Comparison of ENCODE assay signal across 12 cellular contexts in the genomic region with DNA sequence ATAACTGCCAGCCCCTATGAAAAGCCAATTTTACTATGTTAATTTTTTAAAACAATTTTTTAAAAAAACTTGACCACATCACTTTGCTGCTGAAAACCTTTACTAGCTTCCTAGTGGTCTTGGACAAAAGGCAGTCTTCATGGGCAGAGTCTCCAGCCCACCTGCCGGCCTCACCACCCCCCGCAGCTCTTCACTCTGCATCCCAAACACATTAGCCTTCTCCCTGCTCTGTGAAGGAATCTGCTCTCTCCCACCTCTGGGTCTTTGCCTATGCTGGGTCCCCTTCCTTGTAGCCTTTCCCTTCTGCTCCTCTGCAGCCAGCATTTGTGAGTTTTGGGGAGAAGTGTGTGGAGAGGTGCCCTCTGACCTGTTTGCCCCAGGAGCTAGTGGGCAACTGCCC.
DNase-seq lines count a peak whose midpoint lies in the region; ATAC-seq and TF ChIP-seq lines count a peak whose summit lies in the region.
"Had no signal": no experiment of that assay in that cellular context is flagged by ENCODE, and none has a peak within 500 bp of the region (broad histone marks: within the 10 kb centered on the region; RNA-seq: fewer than 3 reads in every experiment).

No MANE protein-coding gene starts in this region.

- DNase-seq in SK-N-SH = peak; percentile 11
- peak; percentile 22 for DNase-seq in WTC11 (ENCODE audit: low spot score)
- DNase-seq in left lobe of liver (ENCODE audit: low spot score) = peak; percentile 15
- DNase-seq in upper lobe of right lung = peak; percentile 9
- DNase-seq in Calu3 = no peak
- no peak for DNase-seq in GOT3 (lab: John Stamatoyannopoulos, UW)
- DNase-seq in activated CD4-positive, alpha-beta T cell treated with anti-CD3 and anti-CD28 coated beads, Interleukin-2, amount 50 U/mL, for 48 hours = no peak
- DNase-seq: CD4-positive, CD25-positive, alpha-beta regulatory T cell; DMS79 treated with DMSO at 0.1 percent for 48 hours; NCI-H1417 had no signal

- no peaks in the 10 kb centered on the region for H3K36me3 ChIP-seq in SK-N-SH (replicated peaks in 1 of 2; ENCODE audit: control insufficient read depth in 1 of 2, insufficient read depth in 2 of 2, low read length in 1 of 2)
- H3K36me3 ChIP-seq in upper lobe of right lung = no peaks in the 10 kb centered on the region
- H3K36me3 ChIP-seq: SJSA1 had no signal

- H3K9me3 ChIP-seq in SK-N-SH = no peaks in the 10 kb centered on the region
- H3K9me3 ChIP-seq in upper lobe of right lung = no peaks in the 10 kb centered on the region
- H3K9me3 ChIP-seq: SJSA1 had no signal

- no peaks in the 10 kb centered on the region for H3K9me2 ChIP-seq in SK-N-SH

- H3K9ac ChIP-seq in SK-N-SH = no peak overlapping the region

- no peak overlapping the region for H3K27ac ChIP-seq in SK-N-SH (ENCODE audit: low read depth in 2 of 2, low read length in 1 of 2)
- H3K27ac ChIP-seq in upper lobe of right lung = no peak overlapping the region
- H3K27ac ChIP-seq: SJSA1 had no signal

- 72% methylated on average over 2 of the region's 2 CpGs for WGBS in SK-N-SH (ENCODE audit: low lambda C conversion rate)

- no peak overlapping the region for H3K4me3 ChIP-seq in SK-N-SH (ENCODE audit: low read depth in 2 of 2, low read length in 1 of 2)
- no peak overlapping the region for H3K4me3 ChIP-seq in upper lobe of right lung
- H3K4me3 ChIP-seq: SJSA1 had no signal

- intact Hi-C loops in upper lobe of right lung (cut with DNase I) (no loop called here), Calu3 (cut with micrococcal nuclease; ENCODE audit: unreplicated experiment) (no loop called here)

- ATAC-seq in SK-N-SH treated with all-trans-retinoic acid at 6 μM for 48 hours (no peak), WTC11 (no peak; the same call in 1 of the 2 replicates), left lobe of liver (no peak), upper lobe of right lung (no peak)

- H3K27me3 ChIP-seq in SK-N-SH (ENCODE audit: insufficient read depth) (peaks cover 7% of the 10 kb centered on the region; the same call in 1 of the 2 replicates), upper lobe of right lung (peaks cover 37% of the 10 kb centered on the region)
- H3K27me3 ChIP-seq: SJSA1 had no signal

- TF ChIP-seq RAD21 in SK-N-SH (IDR thresholded peaks at IDR 0.05; ENCODE audit: low read length) = no peak

- no peak for TF ChIP-seq EP300 in SK-N-SH (IDR thresholded peaks at IDR 0.05; ENCODE audit: borderline replicate concordance in 1 of 2, low read depth in 1 of 2, low read length in 1 of 2)

- POLR2A ChIA-PET in SK-N-SH (lab: Yijun Ruan, JAX) = no interaction called here
- POLR2A ChIA-PET in WTC11 (lab: Charles Lee) = no interaction called here

- H3K4me3 Mint-ChIP-seq in WTC11 (peak overlapping the region; percentile 45), Calu3 (ENCODE audit: low read depth, unreplicated experiment) (no peak overlapping the region)
- H3K4me3 Mint-ChIP-seq: CD4-positive, CD25-positive, alpha-beta regulatory T cell had no signal

- no peak overlapping the region for H3K4me2 ChIP-seq in SK-N-SH

- peaks cover 5% of the 10 kb centered on the region for H3K4me1 Mint-ChIP-seq in WTC11
- no peaks in the 10 kb centered on the region for H3K4me1 Mint-ChIP-seq in Calu3 (ENCODE audit: low read depth, unreplicated experiment)

- H3K4me1 ChIP-seq in SK-N-SH (ENCODE audit: control insufficient read depth in 1 of 2, insufficient read depth in 2 of 2, low read depth in 1 of 2, low read length in 1 of 2) (peaks cover 0 to 5% of the 10 kb centered on the region in 2 experiments; a peak in 1 of 4 replicates), upper lobe of right lung (no peaks in the 10 kb centered on the region)
- H3K4me1 ChIP-seq: SJSA1 had no signal

- no peaks in the 10 kb centered on the region for H3K79me2 ChIP-seq in SK-N-SH (ENCODE audit: insufficient read depth)

- H3K36me3 Mint-ChIP-seq in WTC11 = peaks cover 5% of the 10 kb centered on the region; the same call in 1 of the 2 replicates
- no peaks in the 10 kb centered on the region for H3K36me3 Mint-ChIP-seq in Calu3 (ENCODE audit: insufficient read depth, unreplicated experiment)
- H3K36me3 Mint-ChIP-seq: CD4-positive, CD25-positive, alpha-beta regulatory T cell had no signal

- no peak overlapping the region for H2AFZ ChIP-seq in SK-N-SH (ENCODE audit: low read depth)

- peaks cover 53% of the 10 kb centered on the region for H3K27me3 Mint-ChIP-seq in WTC11 (ENCODE audit: low read depth)
- peaks cover 89% of the 10 kb centered on the region for H3K27me3 Mint-ChIP-seq in Calu3 (ENCODE audit: unreplicated experiment)

- H3K9me3 Mint-ChIP-seq in WTC11 = peaks cover 12% of the 10 kb centered on the region
- no peaks in the 10 kb centered on the region for H3K9me3 Mint-ChIP-seq in Calu3 (ENCODE audit: low read depth, unreplicated experiment)

- no peaks in the 10 kb centered on the region for H4K20me1 ChIP-seq in SK-N-SH (ENCODE audit: insufficient read depth)

- no TSS peak for BruUV-seq in Calu3 (replicated peaks; lab: Mats Ljungman, UMichigan)

- no peaks in the 10 kb centered on the region for H3F3A ChIP-seq in SK-N-SH (replicated peaks; ENCODE audit: insufficient read depth)

- TF ChIP-seq CTCF in SK-N-SH (IDR thresholded peaks at IDR 0.05) = no peak
- TF ChIP-seq CTCF in WTC11 (IDR thresholded peaks at IDR 0.05) = no peak
- no peak for TF ChIP-seq CTCF in upper lobe of right lung (IDR thresholded peaks at IDR 0.05)
- no peak for TF ChIP-seq CTCF in Calu3 (IDR thresholded peaks at IDR 0.05; ENCODE audit: unreplicated experiment)

- H3K27ac Mint-ChIP-seq in WTC11 = no peak overlapping the region
- no peak overlapping the region for H3K27ac Mint-ChIP-seq in Calu3 (ENCODE audit: unreplicated experiment)
- H3K27ac Mint-ChIP-seq: CD4-positive, CD25-positive, alpha-beta regulatory T cell had no signal

- CTCF ChIA-PET in SK-N-SH (lab: Yijun Ruan, JAX) = interaction anchor here (1.2 to 1.5 kb wide), 2 partner anchors 81 to 181 kb away, joined by 5 read pairs; no protein-coding TSS in a partner anchor
- CTCF ChIA-PET in WTC11 (lab: Charles Lee) = interaction anchor here (0.9 to 1.8 kb wide), 4 partner anchors 51 to 203 kb away, joined by 3 to 10 read pairs (median 4); no protein-coding TSS in a partner anchor
- CTCF ChIA-PET in Calu3 (lab: Charles Lee) = interaction anchor here (1.1 to 1.3 kb wide), 2 partner anchors 9 to 27 kb away, joined by 4 to 16 read pairs; no protein-coding TSS in a partner anchor

TF ChIP-seq in SK-N-SH, 30 proteins besides CTCF, POLR2A, EP300 and RAD21:
- TF ChIP-seq TEAD4 (IDR thresholded peaks at IDR 0.05; ENCODE audit: borderline replicate concordance, insufficient read depth) (no peak), CHD2 (IDR thresholded peaks at IDR 0.05; ENCODE audit: low read length, partially characterized antibody) (no peak), FOSL2 (IDR thresholded peaks at IDR 0.05; ENCODE audit: borderline replicate concordance, low read depth) (no peak), FOXM1 (IDR thresholded peaks at IDR 0.05; ENCODE audit: low read depth) (no peak), MXI1 (IDR thresholded peaks at IDR 0.05; ENCODE audit: low read depth, low read length) (no peak), GABPA (IDR thresholded peaks at IDR 0.05; ENCODE audit: low read depth) (no peak)
- TF ChIP-seq, protein P1, sequence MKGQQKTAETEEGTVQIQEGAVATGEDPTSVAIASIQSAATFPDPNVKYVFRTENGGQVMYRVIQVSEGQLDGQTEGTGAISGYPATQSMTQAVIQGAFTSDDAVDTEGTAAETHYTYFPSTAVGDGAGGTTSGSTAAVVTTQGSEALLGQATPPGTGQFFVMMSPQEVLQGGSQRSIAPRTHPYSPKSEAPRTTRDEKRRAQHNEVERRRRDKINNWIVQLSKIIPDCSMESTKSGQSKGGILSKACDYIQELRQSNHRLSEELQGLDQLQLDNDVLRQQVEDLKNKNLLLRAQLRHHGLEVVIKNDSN (IDR thresholded peaks at IDR 0.05; ENCODE audit: borderline replicate concordance, low read depth) = no peak

TF ChIP-seq in SK-N-SH treated with all-trans-retinoic acid at 6 μM for 48 hours, 23 proteins besides CTCF, POLR2A, EP300 and RAD21:
- TF ChIP-seq TCF4 (CRISPR knock-in tag; IDR thresholded peaks at IDR 0.05; ENCODE audit: borderline replicate concordance) (no peak), POU6F1 (CRISPR knock-in tag; IDR thresholded peaks at IDR 0.05; ENCODE audit: borderline replicate concordance, low read depth) (no peak), BACH2 (CRISPR knock-in tag; IDR thresholded peaks at IDR 0.05; ENCODE audit: borderline replicate concordance) (no peak), ZNF565 (CRISPR knock-in tag; conservative IDR thresholded peaks at IDR 0.05; ENCODE audit: low read depth) (no peak)

TF ChIP-seq in WTC11, 78 proteins besides CTCF, POLR2A, EP300 and RAD21:
- no peak for TF ChIP-seq PREB (CRISPR knock-in tag; IDR thresholded peaks at IDR 0.05; ENCODE audit: borderline replicate concordance)
- TF ChIP-seq ZNF423 (CRISPR knock-in tag; IDR thresholded peaks at IDR 0.05) = peak; percentile 70; the same call in 1 of the 2 replicates

Comparison
In these comparisons a context has a peak if more than half of its experiments do, and no peak if none do; other contexts are left out.
1. DNase-seq: peak in SK-N-SH (single experiment), WTC11 (single experiment), left lobe of liver (single experiment) and upper lobe of right lung (single experiment); none in Calu3 (single experiment), GOT3 (single experiment) and activated CD4-positive, alpha-beta T cell treated with anti-CD3 and anti-CD28 coated beads, Interleukin-2, amount 50 U/mL, for 48 hours (0 of 2).